25 cellular contexts compared by ENCODE assay signal in genomic region chr2:98008415-98008814, GRCh38. TPM values are rescaled to one million over a fixed set of nuclear protein-coding genes. Genes with fewer than 3 reads are reported as not detected.
A peak's percentile ranks its signal among the peaks of the same experiment; 100 is the strongest.
DNase-seq lines count a peak whose midpoint lies in the region; ATAC-seq, FAIRE-seq and TF ChIP-seq lines count a peak whose summit lies in the region.
"Had no signal": no experiment of that assay in that cellular context is flagged by ENCODE, and none has a peak within 500 bp of the region (broad histone marks: within the 10 kb centered on the region; RNA-seq: fewer than 3 reads in every experiment).

No MANE protein-coding gene starts in this region.

- no peaks in the 10 kb centered on the region for H3K36me3 Mint-ChIP-seq in activated CD4-positive, alpha-beta T cell treated with anti-CD3 and anti-CD28 coated beads, Interleukin-2, amount 10 ng/mL, durations not matched to agents 24 days and 14 days (ENCODE audit: low read depth)
- H3K36me3 Mint-ChIP-seq: CD4-positive, CD25-positive, alpha-beta regulatory T cell; CD8-positive, alpha-beta T cell had no signal

- no peak overlapping the region for H3K9ac ChIP-seq in mesendoderm (ENCODE audit: low read length)
- H3K9ac ChIP-seq: BLaER1 had no signal

- H3K79me1 ChIP-seq in mesendoderm (ENCODE audit: low read length) = no peaks in the 10 kb centered on the region

- H2AK5ac ChIP-seq in mesendoderm (ENCODE audit: low read length) = no peak overlapping the region

- H3K27me3 ChIP-seq in mesendoderm (ENCODE audit: insufficient read depth, low read length, poor library complexity) (no peaks in the 10 kb centered on the region), gastrocnemius medialis (no peaks in the 10 kb centered on the region), ascending aorta (no peaks in the 10 kb centered on the region), osteoblast (ENCODE audit: insufficient read depth, low read length) (no peaks in the 10 kb centered on the region), small intestine (ENCODE audit: control insufficient read depth in 2 of 2, insufficient read depth in 2 of 2, low read length in 2 of 2) (no peaks in the 10 kb centered on the region)
- H3K27me3 ChIP-seq: BLaER1 had no signal

- H3K27ac ChIP-seq in mesendoderm (ENCODE audit: low read depth, low read length) (no peak overlapping the region), gastrocnemius medialis (peak overlapping the region in 3 of 4 donors; percentile 18 to 89 (median 20)), ascending aorta (no peak overlapping the region), osteoblast (ENCODE audit: low read depth, low read length) (no peak overlapping the region), small intestine (ENCODE audit: low read depth in 1 of 2, low read length in 1 of 2) (no peak overlapping the region)
- H3K27ac ChIP-seq: 22Rv1, BLaER1, C4-2B had no signal

- in situ Hi-C loops in gastrocnemius medialis (cut with MboI; ENCODE audit: low sequenced_read_pairs in 4 of 4) = no loop called here

- no peak for TF ChIP-seq POLR2A in gastrocnemius medialis (IDR thresholded peaks at IDR 0.05)

- H3K4me2 ChIP-seq in mesendoderm (ENCODE audit: low read length) = no peak overlapping the region
- no peak overlapping the region for H3K4me2 ChIP-seq in osteoblast (ENCODE audit: insufficient read depth, low read length)
- H3K4me2 ChIP-seq: BLaER1, GM23338 had no signal

- peaks cover 24% of the 10 kb centered on the region for H3K4me1 Mint-ChIP-seq in activated CD4-positive, alpha-beta T cell treated with anti-CD3 and anti-CD28 coated beads, Interleukin-2, amount 10 ng/mL, durations not matched to agents 24 days and 14 days
- H3K4me1 Mint-ChIP-seq: CD4-positive, CD25-positive, alpha-beta regulatory T cell; GM23338; H9 had no signal

- H3K79me2 ChIP-seq in mesendoderm (ENCODE audit: control insufficient read depth, insufficient read depth, low read length) = no peaks in the 10 kb centered on the region
- H3K79me2 ChIP-seq in osteoblast (ENCODE audit: insufficient read depth, low read length) = no peaks in the 10 kb centered on the region

- TF ChIP-seq CTCF in gastrocnemius medialis (IDR thresholded peaks at IDR 0.05 in 4 of 5, conservative IDR thresholded peaks at IDR 0.05 in 1 of 5) (no peak), ascending aorta (IDR thresholded peaks at IDR 0.05) (no peak), osteoblast (IDR thresholded peaks at IDR 0.05; ENCODE audit: extremely low read depth, low read depth, low read length) (no peak)

- H3K9me3 ChIP-seq in gastrocnemius medialis (no peaks in the 10 kb centered on the region), ascending aorta (no peaks in the 10 kb centered on the region), osteoblast (ENCODE audit: low read depth, low read length) (no peaks in the 10 kb centered on the region), small intestine (ENCODE audit: control insufficient read depth, low read depth) (no peaks in the 10 kb centered on the region)
- H3K9me3 ChIP-seq: BLaER1, Caco-2 had no signal

- peaks cover 2% of the 10 kb centered on the region for H3K9me3 Mint-ChIP-seq in activated CD4-positive, alpha-beta T cell treated with anti-CD3 and anti-CD28 coated beads, Interleukin-2, amount 10 ng/mL, durations not matched to agents 24 days and 14 days
- H3K9me3 Mint-ChIP-seq: CD8-positive, alpha-beta T cell; GM23338; H9 had no signal

- H3K4me1 ChIP-seq in mesendoderm (ENCODE audit: control insufficient read depth, low read depth, low read length) (peaks cover 3% of the 10 kb centered on the region), gastrocnemius medialis (peaks cover 20 to 23% of the 10 kb centered on the region in 2 donors), ascending aorta (no peaks in the 10 kb centered on the region), osteoblast (ENCODE audit: insufficient read depth, low read length) (peaks cover 19% of the 10 kb centered on the region), small intestine (ENCODE audit: control insufficient read depth in 2 of 2, insufficient read depth in 1 of 2, low read depth in 1 of 2, low read length in 1 of 2) (no peaks in the 10 kb centered on the region)
- H3K4me1 ChIP-seq: Caco-2 had no signal

- WGBS in mesendoderm (ENCODE audit: extremely low coverage, insufficient coverage, low lambda C conversion rate) = no CpG with 5 or more reads among the region's 3 CpGs
- WGBS in small intestine, 3 donors = 70 to 84% (median 80%) methylated on average over 3 of the region's 3 CpGs

- H4K20me1 ChIP-seq in osteoblast (ENCODE audit: insufficient read depth, low read length) = no peaks in the 10 kb centered on the region
- H4K20me1 ChIP-seq: BLaER1 had no signal

- intact Hi-C loops in activated CD4-positive, alpha-beta T cell treated with anti-CD3 and anti-CD28 coated beads, Interleukin-2, amount 10 ng/mL, durations not matched to agents 24 days and 14 days (cut with micrococcal nuclease) = no loop called here
- intact Hi-C loops in gastrocnemius medialis (cut with DNase I; ENCODE audit: low total_unique reads) (no loop called here), ascending aorta (cut with DNase I) (no loop called here)

- H4K8ac ChIP-seq in mesendoderm (ENCODE audit: low read depth, low read length) = no peak overlapping the region

- no peak overlapping the region for H3K56ac ChIP-seq in mesendoderm (ENCODE audit: low read length)

- H2BK120ac ChIP-seq in mesendoderm (ENCODE audit: low read depth, low read length) = no peak overlapping the region

- no peak overlapping the region for H3K27ac Mint-ChIP-seq in activated CD4-positive, alpha-beta T cell treated with anti-CD3 and anti-CD28 coated beads, Interleukin-2, amount 10 ng/mL, durations not matched to agents 24 days and 14 days
- H3K27ac Mint-ChIP-seq: B cell; CD4-positive, CD25-positive, alpha-beta regulatory T cell; CD8-positive, alpha-beta T cell; GM23338; H9 had no signal

- no peak overlapping the region for H2BK5ac ChIP-seq in mesendoderm (ENCODE audit: low read length)

- no peaks in the 10 kb centered on the region for H3K36me3 ChIP-seq in mesendoderm (ENCODE audit: control insufficient read depth, insufficient read depth, low read length)
- no peaks in the 10 kb centered on the region for H3K36me3 ChIP-seq in gastrocnemius medialis
- H3K36me3 ChIP-seq in ascending aorta = no peaks in the 10 kb centered on the region
- H3K36me3 ChIP-seq in osteoblast (ENCODE audit: insufficient read depth, low read length) = no peaks in the 10 kb centered on the region
- no peaks in the 10 kb centered on the region for H3K36me3 ChIP-seq in small intestine (ENCODE audit: control insufficient read depth in 2 of 2, insufficient read depth in 2 of 2, low read length in 2 of 2)
- H3K36me3 ChIP-seq: BLaER1 had no signal

- ATAC-seq in gastrocnemius medialis = no peak
- ATAC-seq in HG03196 (IDR thresholded peaks at IDR 0.05; ENCODE audit: unreplicated experiment) = no peak
- ATAC-seq: CD8-positive, alpha-beta T cell; GM12878; GM23338; HCT116 had no signal

- no peaks in the 10 kb centered on the region for H3K27me3 Mint-ChIP-seq in activated CD4-positive, alpha-beta T cell treated with anti-CD3 and anti-CD28 coated beads, Interleukin-2, amount 10 ng/mL, durations not matched to agents 24 days and 14 days
- H3K27me3 Mint-ChIP-seq: B cell; CD4-positive, CD25-positive, alpha-beta regulatory T cell had no signal

- H3K4ac ChIP-seq in mesendoderm (ENCODE audit: low read depth, low read length) = no peak overlapping the region

- no peak overlapping the region for H2BK15ac ChIP-seq in mesendoderm (replicated peaks; ENCODE audit: low read depth)

- peak; percentile 52 for DNase-seq in activated CD4-positive, alpha-beta T cell treated with anti-CD3 and anti-CD28 coated beads, Interleukin-2, amount 10 ng/mL, durations not matched to agents 24 days and 14 days
- no peak for DNase-seq in activated CD4-positive, alpha-beta T cell treated with anti-CD3 and anti-CD28 coated beads, Interleukin-2, amount 50 U/mL, for 48 hours
- DNase-seq in mesendoderm (no peak), gastrocnemius medialis (no peak), ascending aorta (ENCODE audit: low spot score in 2 of 2) (no peak), osteoblast (ENCODE audit: insufficient read length, low spot score, missing footprints) (no peak), small intestine (no peak)
- DNase-seq: Caco-2; CD4-positive, CD25-positive, alpha-beta regulatory T cell; CD8-positive, alpha-beta T cell; DMS153; DND-41; EL; GDM1; H9 had no signal

- H3K4me3 ChIP-seq in mesendoderm (ENCODE audit: low read length) = no peak overlapping the region
- H3K4me3 ChIP-seq in gastrocnemius medialis = no peak overlapping the region
- no peak overlapping the region for H3K4me3 ChIP-seq in ascending aorta
- H3K4me3 ChIP-seq in osteoblast (ENCODE audit: insufficient read depth, low read length) = no peak overlapping the region
- no peak overlapping the region for H3K4me3 ChIP-seq in small intestine (ENCODE audit: low read depth in 1 of 2, low read length in 2 of 2)
- H3K4me3 ChIP-seq: BLaER1, GM12878, GM23338 had no signal

- H3K23ac ChIP-seq in mesendoderm (ENCODE audit: low read length) = no peak overlapping the region

- H3K4me3 Mint-ChIP-seq in activated CD4-positive, alpha-beta T cell treated with anti-CD3 and anti-CD28 coated beads, Interleukin-2, amount 10 ng/mL, durations not matched to agents 24 days and 14 days = no peak overlapping the region
- H3K4me3 Mint-ChIP-seq: B cell; CD4-positive, CD25-positive, alpha-beta regulatory T cell; CD8-positive, alpha-beta T cell; GM23338; H9 had no signal

- H2AFZ ChIP-seq in osteoblast (ENCODE audit: low read length) = no peak overlapping the region
- H2AFZ ChIP-seq: GM23338 had no signal

- H4K5ac ChIP-seq in mesendoderm (ENCODE audit: low read length) = no peak overlapping the region

- no peak for FAIRE-seq in small intestine (lab: Jason Lieb, UNC)
- FAIRE-seq: A204.1, GM12878, GM19239 had no signal

- peak overlapping the region; percentile 52 for H3K18ac ChIP-seq in mesendoderm (ENCODE audit: low read length)

RNA-seq across cellular contexts. Expression of gene TMEM131, which starts 12.7 kb away (rescaled TPM):
- total RNA-seq in activated CD4-positive, alpha-beta T cell treated with anti-CD3 and anti-CD28 coated beads, Interleukin-2, amount 10 ng/mL, durations not matched to agents 24 days and 14 days = 41.7 and 44.1 TPM in 2 replicates
- polyA plus RNA-seq in mesendoderm (2013, experiment 1 of 2) = 24.4 TPM
- 22.9 TPM for polyA plus RNA-seq in mesendoderm (2013, experiment 2 of 2)
- 10 to 100 TPM; 10.3 to 39.2 (median 20.0) TPM for total RNA-seq in gastrocnemius medialis
- total RNA-seq in ascending aorta = 20.0 TPM
- total RNA-seq in osteoblast = 30.0 and 41.8 TPM in 2 replicates
- 10 to 100 TPM in 2 of 3 donors, 1 to 10 TPM in 1; 6.5 to 15.3 (median 12.3) TPM for polyA plus RNA-seq in small intestine

Comparison
In these comparisons a context has a peak if more than half of its experiments do, and no peak if none do; other contexts are left out.
1. H3K27ac ChIP-seq: peak in gastrocnemius medialis (3 of 4); none in mesendoderm (single experiment), ascending aorta (0 of 2), osteoblast (single experiment) and small intestine (0 of 2).